In genomic region chr6:77173472-77174074, GRCh38 we compare ENCODE assay signal across 17 cellular contexts.
DNase-seq lines count a peak whose midpoint lies in the region; ATAC-seq and TF ChIP-seq lines count a peak whose summit lies in the region.
"Had no signal": no experiment of that assay in that cellular context is flagged by ENCODE, and none has a peak within 500 bp of the region (broad histone marks: within the 10 kb centered on the region; RNA-seq: fewer than 3 reads in every experiment).

No MANE protein-coding gene starts in this region.

- H3K4me2 ChIP-seq in H9 (ENCODE audit: insufficient read depth, insufficient read length, low read length), result no peak overlapping the region

- TF ChIP-seq CTCF in AG09309 (IDR thresholded peaks at IDR 0.05; ENCODE audit: control insufficient read depth, insufficient read depth, low read depth, low read length, missing control alignments), result peak; percentile 29
- TF ChIP-seq CTCF in H9 (conservative IDR thresholded peaks at IDR 0.05), result peak; percentile 77

- no peak overlapping the region for H2BK15ac ChIP-seq in H9 (ENCODE audit: low read depth, low read length)

- H3K36me3 Mint-ChIP-seq in H9 (ENCODE audit: insufficient read depth in 1 of 3, low read depth in 3 of 3), result no peaks in the 10 kb centered on the region
- H3K36me3 Mint-ChIP-seq in activated naive CD4-positive, alpha-beta T cell treated with anti-CD3 and anti-CD28 coated beads, Interleukin-2, amount 50 U/mL, for 72 hours, result peaks cover 0 to 7% of the 10 kb centered on the region in 2 donors
- H3K36me3 Mint-ChIP-seq: naive B cell had no signal

- H3K79me1 ChIP-seq in H9 (ENCODE audit: insufficient read depth, low read depth, low read length, poor library complexity, severe bottlenecking), result no peaks in the 10 kb centered on the region

- no peak overlapping the region for H2BK12ac ChIP-seq in H9 (ENCODE audit: insufficient read length, low read depth, low read length)

- no peak overlapping the region for H3K27ac Mint-ChIP-seq in H9
- H3K27ac Mint-ChIP-seq in activated naive CD4-positive, alpha-beta T cell treated with anti-CD3 and anti-CD28 coated beads, Interleukin-2, amount 50 U/mL, for 72 hours, result no peak overlapping the region
- H3K27ac Mint-ChIP-seq: activated CD4-positive, alpha-beta T cell treated with anti-CD3 and anti-CD28 coated beads, Interleukin-2, amount 10 ng/mL, durations not matched to agents 24 days and 14 days; activated T-helper 1 cell treated with anti-CD3 and anti-CD28 coated beads, Interleukin-12 subunit alpha, Interleukin-12 subunit beta, Interleukin-2, Interleukin-4 antibody, amounts not matched to agents 30 ng/mL and 10 ng/mL and 1 ng/mL, durations not matched to agents 14 hours and 24 hours and 36 hours; naive B cell; T-helper 17 cell had no signal

- H3K4me3 ChIP-seq in AG09309 (ENCODE audit: control insufficient read depth, low read depth, low read length), result no peak overlapping the region

- H3K4me1 ChIP-seq in H9 (ENCODE audit: insufficient read depth, low read length), result no peaks in the 10 kb centered on the region

- no peak overlapping the region for H2BK5ac ChIP-seq in H9 (ENCODE audit: insufficient read length, low read length)

- H3K27me3 ChIP-seq in H9 (ENCODE audit: insufficient read depth, low read length), result no peaks in the 10 kb centered on the region

- H3K18ac ChIP-seq in H9 (ENCODE audit: insufficient read length, low read depth, low read length), result no peak overlapping the region

- no peak overlapping the region for H3K27ac ChIP-seq in H9 (ENCODE audit: insufficient read length, low read depth, low read length)
- H3K27ac ChIP-seq: RWPE1 had no signal

- WGBS in H9 (ENCODE audit: extremely low coverage, insufficient read length, low lambda C conversion rate), result no CpG with 5 or more reads among the region's 7 CpGs

- no peak overlapping the region for H3K14ac ChIP-seq in H9 (ENCODE audit: insufficient read depth, low read length)

- no peaks in the 10 kb centered on the region for H4K20me1 ChIP-seq in H9 (ENCODE audit: control insufficient read depth, insufficient read depth, insufficient read length)

- no peak overlapping the region for H3K23ac ChIP-seq in H9 (ENCODE audit: insufficient read length, low read depth, low read length)

- no peaks in the 10 kb centered on the region; a peak in 1 of 4 replicates for H3K4me1 Mint-ChIP-seq in H9
- H3K4me1 Mint-ChIP-seq: activated CD4-positive, alpha-beta T cell treated with anti-CD3 and anti-CD28 coated beads, Interleukin-2, amount 10 ng/mL, durations not matched to agents 24 days and 14 days; naive B cell; T-helper 17 cell had no signal

- H3K9ac ChIP-seq in H9 (ENCODE audit: extremely low read depth, insufficient read length, low read length), result no peak overlapping the region

- no peak overlapping the region for H4K8ac ChIP-seq in H9 (replicated peaks; ENCODE audit: insufficient read length, low read depth, low read length)

- H4K5ac ChIP-seq in H9 (ENCODE audit: insufficient read length, low read depth, low read length), result no peak overlapping the region

- no peaks in the 10 kb centered on the region for H3K79me2 ChIP-seq in H9 (ENCODE audit: insufficient read depth, low read length)

- no peaks in the 10 kb centered on the region for H3K27me3 Mint-ChIP-seq in H9 (ENCODE audit: low read depth)
- H3K27me3 Mint-ChIP-seq: activated CD4-positive, alpha-beta T cell treated with anti-CD3 and anti-CD28 coated beads, Interleukin-2, amount 10 ng/mL, durations not matched to agents 24 days and 14 days; naive B cell; T-helper 17 cell had no signal

- DNase-seq in AG09309 (ENCODE audit: low read depth), result no peak
- peak; percentile 72 for DNase-seq in H9
- DNase-seq in UCSD-AML1 (lab: John Stamatoyannopoulos, UW; ENCODE audit: unreplicated experiment), result peak; percentile 6
- peak; percentile 2 for DNase-seq in hepatic stellate cell (ENCODE audit: low spot score)
- DNase-seq in activated naive CD4-positive, alpha-beta T cell treated with anti-CD3 and anti-CD28 coated beads, Interleukin-2, amount 50 U/mL, for 72 hours (ENCODE audit: low spot score in 2 of 2), result no peak
- DNase-seq in NCI-H2171 (lab: John Stamatoyannopoulos, UW), result no peak
- no peak for DNase-seq in stimulated activated CD4-positive, alpha-beta T cell treated with anti-CD3 and anti-CD28 coated beads, Interleukin-4, amount 100 ng/mL, for 24 hours
- DNase-seq: activated CD4-positive, alpha-beta T cell treated with anti-CD3 and anti-CD28 coated beads, Interleukin-2, amount 10 ng/mL, durations not matched to agents 24 days and 14 days; aorta; effector CD4-positive, alpha-beta T cell; left colon; naive B cell; stimulated activated CD4-positive, alpha-beta T cell treated with anti-CD3 and anti-CD28 coated beads, Interleukin-1b, Interleukin-23, amount 100 ng/mL, for 48 hours; T-helper 17 cell had no signal

- no peak overlapping the region for H3K4me3 Mint-ChIP-seq in H9
- H3K4me3 Mint-ChIP-seq: activated CD4-positive, alpha-beta T cell treated with anti-CD3 and anti-CD28 coated beads, Interleukin-2, amount 10 ng/mL, durations not matched to agents 24 days and 14 days; activated T-helper 1 cell treated with anti-CD3 and anti-CD28 coated beads, Interleukin-12 subunit alpha, Interleukin-12 subunit beta, Interleukin-2, Interleukin-4 antibody, amounts not matched to agents 30 ng/mL and 10 ng/mL and 1 ng/mL, durations not matched to agents 14 hours and 24 hours and 36 hours; T-helper 17 cell had no signal

- H3K56ac ChIP-seq in H9 (ENCODE audit: insufficient read length, low read depth, low read length), result no peak overlapping the region

- no peak overlapping the region for H3K4ac ChIP-seq in H9 (ENCODE audit: low read depth, low read length)

- no peak overlapping the region for H2AK5ac ChIP-seq in H9 (ENCODE audit: insufficient read length, low read length)

- H4K91ac ChIP-seq in H9 (ENCODE audit: insufficient read length, low read depth, low read length), result no peak overlapping the region

- H3T11ph ChIP-seq in H9 (ENCODE audit: low read length), result no peak overlapping the region

- H2BK120ac ChIP-seq in H9 (ENCODE audit: low read depth, low read length, poor library complexity, severe bottlenecking), result no peak overlapping the region

- H2BK20ac ChIP-seq in H9 (ENCODE audit: low read depth, low read length, poor library complexity, severe bottlenecking), result no peak overlapping the region

- H2AFZ ChIP-seq in H9 (ENCODE audit: low read length), result no peak overlapping the region

- no peaks in the 10 kb centered on the region for H3K9me3 Mint-ChIP-seq in H9
- H3K9me3 Mint-ChIP-seq in activated naive CD4-positive, alpha-beta T cell treated with anti-CD3 and anti-CD28 coated beads, Interleukin-2, amount 50 U/mL, for 72 hours, result peaks cover 20 to 28% of the 10 kb centered on the region in 2 donors

- H3K23me2 ChIP-seq in H9 (ENCODE audit: insufficient read length, low read depth, low read length, poor library complexity, severe bottlenecking), result no peaks in the 10 kb centered on the region

- ATAC-seq in activated naive CD4-positive, alpha-beta T cell treated with anti-CD3 and anti-CD28 coated beads, Interleukin-2, amount 50 U/mL, for 72 hours, result no peak
- ATAC-seq in HG03571 (IDR thresholded peaks at IDR 0.05; ENCODE audit: unreplicated experiment), result no peak
- ATAC-seq: left colon, T-helper 17 cell had no signal

- no peaks in the 10 kb centered on the region for H3K9me3 ChIP-seq in H9 (ENCODE audit: control insufficient read depth, low read depth, low read length)

Comparison
In these comparisons a context has a peak if more than half of its experiments do, and no peak if none do; other contexts are left out.
1. DNase-seq: peak in H9 (single experiment), UCSD-AML1 (single experiment) and hepatic stellate cell (single experiment); none in AG09309 (single experiment), activated naive CD4-positive, alpha-beta T cell treated with anti-CD3 and anti-CD28 coated beads, Interleukin-2, amount 50 U/mL, for 72 hours (0 of 2), NCI-H2171 (single experiment) and stimulated activated CD4-positive, alpha-beta T cell treated with anti-CD3 and anti-CD28 coated beads, Interleukin-4, amount 100 ng/mL, for 24 hours (single experiment).